25 cellular contexts compared by ENCODE assay signal in genomic region chr4:169228076-169228475, GRCh38.
"Had no signal": no experiment of that assay in that cellular context is flagged by ENCODE, and none has a peak within 500 bp of the region (broad histone marks: within the 10 kb centered on the region; RNA-seq: fewer than 3 reads in every experiment).

No MANE protein-coding gene starts in this region.

- H3K27ac ChIP-seq: cardiac muscle cell, Peyer's patch, RWPE1 had no signal

- H3K4me3 ChIP-seq: cardiac muscle cell, Peyer's patch, SJSA1 had no signal

- DNase-seq: activated B cell treated with CpG ODN at 0.5 μM for 24 hours; activated CD4-positive, alpha-beta T cell treated with anti-CD3 and anti-CD28 coated beads for 1 hour; activated CD4-positive, alpha-beta T cell treated with anti-CD3 and anti-CD28 coated beads, Interleukin-2, amount 10 ng/mL, durations not matched to agents 24 days and 14 days; activated CD4-positive, alpha-beta T cell treated with anti-CD3 and anti-CD28 coated beads, Interleukin-2, amount 50 U/mL, for 48 hours; activated CD8-positive, alpha-beta memory T cell treated with anti-CD3 and anti-CD28 coated beads, Interleukin-2, amount 10 ng/mL, durations not matched to agents 7 days and 5 days; activated effector memory CD4-positive, alpha-beta T cell treated with anti-CD3 and anti-CD28 coated beads, Interleukin-2, amount 50 U/mL, for 16 hours; activated naive CD4-positive, alpha-beta T cell treated with anti-CD3 and anti-CD28 coated beads for 36 hours; activated T-cell treated with anti-CD3 and anti-CD28 coated beads, Interleukin-2, amount 50 U/mL, for 24 hours; brain microvascular endothelial cell; Karpas-422; MM.1S; NCI-H1105; NCI-H1436; NCI-H1694 treated with DMSO at 0.1 percent for 48 hours; NCI-H2081; NCI-H446; NCI-H524; Peyer's patch; SHP77; T-helper 17 cell; T-helper 9 cell had no signal

- H3K36me3 ChIP-seq: cardiac muscle cell, Peyer's patch had no signal

- H3K9me3 ChIP-seq: Peyer's patch, SJSA1 had no signal

- H3K27me3 ChIP-seq: brain microvascular endothelial cell, cardiac muscle cell, Peyer's patch, SJSA1 had no signal

- ATAC-seq: activated CD8-positive, alpha-beta memory T cell treated with anti-CD3 and anti-CD28 coated beads, Interleukin-2, amount 10 ng/mL, durations not matched to agents 7 days and 5 days; SK-N-SH treated with all-trans-retinoic acid at 6 μM for 48 hours; T-helper 17 cell had no signal
